ENCODE assay signal across 17 cellular contexts in the genomic region with DNA sequence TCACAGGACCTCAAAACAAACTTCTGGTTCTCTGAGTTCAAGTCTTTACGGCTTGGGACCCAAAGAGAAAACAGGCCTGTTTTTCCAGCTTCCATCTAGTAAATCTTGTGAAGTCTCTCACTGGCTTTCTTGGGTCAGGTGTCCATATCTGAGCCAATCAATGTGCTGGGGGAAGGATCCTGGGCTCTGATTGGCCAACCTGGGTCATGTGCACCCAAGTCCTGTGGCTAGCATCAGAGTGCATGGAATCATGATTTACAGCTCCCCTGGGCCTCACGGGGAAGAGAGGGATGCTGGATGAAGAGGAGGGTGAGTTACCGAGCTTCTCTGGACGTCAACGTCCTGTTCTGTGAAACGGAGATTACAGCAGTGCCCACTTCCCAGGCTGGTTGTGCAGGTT. TPM values are rescaled to one million over a fixed set of nuclear protein-coding genes. Genes with fewer than 3 reads are reported as not detected.
DNase-seq lines count a peak whose midpoint lies in the region; TF ChIP-seq lines count a peak whose summit lies in the region.
"Had no signal": no experiment of that assay in that cellular context is flagged by ENCODE, and none has a peak within 500 bp of the region (broad histone marks: within the 10 kb centered on the region; RNA-seq: fewer than 3 reads in every experiment).

No MANE protein-coding gene starts in this region.

- H3K4me1 Mint-ChIP-seq in endodermal cell, result peaks cover 4% of the 10 kb centered on the region

- no peak for TF ChIP-seq CTCF in endodermal cell (conservative IDR thresholded peaks at IDR 0.05)

- H3K4me3 Mint-ChIP-seq in endodermal cell, result no peak overlapping the region
- H3K4me3 Mint-ChIP-seq: immature natural killer cell had no signal

- 92% methylated on average over 6 of the region's 6 CpGs for WGBS in endodermal cell (ENCODE audit: insufficient coverage in 1 of 2, insufficient read length in 1 of 2), 2 experiments

- H3K27ac Mint-ChIP-seq in endodermal cell, result no peak overlapping the region
- H3K27ac Mint-ChIP-seq: immature natural killer cell had no signal

- H3K36me3 ChIP-seq in endodermal cell (ENCODE audit: control insufficient read depth, insufficient read depth, low read length), result no peaks in the 10 kb centered on the region
- H3K36me3 ChIP-seq: WERI-Rb-1 had no signal

- no peaks in the 10 kb centered on the region for H3K4me1 ChIP-seq in endodermal cell (ENCODE audit: control insufficient read depth, insufficient read depth, low read length)
- H3K4me1 ChIP-seq: psoas muscle had no signal

- no peak overlapping the region for H3K9ac ChIP-seq in endodermal cell (ENCODE audit: extremely low read depth, low read length, poor library complexity, severe bottlenecking)

- no peaks in the 10 kb centered on the region for H3K9me3 Mint-ChIP-seq in endodermal cell
- H3K9me3 Mint-ChIP-seq: immature natural killer cell had no signal

- no peaks in the 10 kb centered on the region for H3K9me3 ChIP-seq in endodermal cell (ENCODE audit: control insufficient read depth, low read length)
- H3K9me3 ChIP-seq: psoas muscle had no signal

- no peak overlapping the region for H3K4me3 ChIP-seq in endodermal cell (ENCODE audit: low read length)
- H3K4me3 ChIP-seq: psoas muscle had no signal

- DNase-seq in A172 (ENCODE audit: low spot score), result peak; percentile 46
- peak; percentile 27 for DNase-seq in ELR (ENCODE audit: low read depth)
- DNase-seq in OCI-M1 (lab: John Stamatoyannopoulos, UW), result peak; percentile 31
- DNase-seq in endodermal cell, result peak; percentile 70
- DNase-seq in Kasumi-1 (lab: John Stamatoyannopoulos, UW), result no peak
- no peak for DNase-seq in middle frontal gyrus (ENCODE audit: extremely low spot score, low spot score)
- no peak for DNase-seq in DMS153 (lab: John Stamatoyannopoulos, UW)
- no peak for DNase-seq in activated CD4-positive, alpha-beta T cell treated with anti-CD3 and anti-CD28 coated beads for 1 hour
- DNase-seq: cortex of kidney; GF-D8; immature natural killer cell; psoas muscle; SHP77; stimulated activated CD4-positive, alpha-beta T cell treated with anti-CD3 and anti-CD28 coated beads, Interleukin-4, amount 100 ng/mL, for 24 hours; stimulated activated naive CD4-positive, alpha-beta T cell treated with Interleukin-2 at 50 U/mL for 16 hours; WERI-Rb-1 had no signal

- no peak overlapping the region for H3K27ac ChIP-seq in endodermal cell (ENCODE audit: low read depth, low read length)
- H3K27ac ChIP-seq: psoas muscle, WERI-Rb-1 had no signal

- peaks cover 50% of the 10 kb centered on the region for H3K27me3 Mint-ChIP-seq in endodermal cell (ENCODE audit: insufficient read depth)

- H3K36me3 Mint-ChIP-seq in endodermal cell (ENCODE audit: low read depth), result no peaks in the 10 kb centered on the region
- H3K36me3 Mint-ChIP-seq: immature natural killer cell had no signal

- peaks cover 9% of the 10 kb centered on the region for H3K27me3 ChIP-seq in endodermal cell (ENCODE audit: control insufficient read depth, insufficient read depth, low read length, poor library complexity, severe bottlenecking)

RNA-seq across cellular contexts. Expression of gene CXCL14, which starts 19.4 kb away (rescaled TPM):
- not detected in 2 replicates for total RNA-seq in A172 (2014; rRNA removed; shearing (Covaris generic))
- under 1 TPM; 0.20 to 0.44 TPM for total RNA-seq in endodermal cell
- 5.7 TPM for polyA plus RNA-seq in endodermal cell (2013, experiment 1 of 2)
- 7.0 TPM for polyA plus RNA-seq in endodermal cell (2013, experiment 2 of 2)
- polyA plus RNA-seq: immature natural killer cell had no signal

RNA-seq across cellular contexts. Expression of gene NEUROG1, which starts 23.6 kb away (rescaled TPM):
- total RNA-seq in A172 (2014; rRNA removed; shearing (Covaris generic)), result not detected in 2 replicates
- total RNA-seq in endodermal cell, result not detected
- 10.2 TPM for polyA plus RNA-seq in endodermal cell (2013, experiment 1 of 2)
- 7.4 TPM for polyA plus RNA-seq in endodermal cell (2013, experiment 2 of 2)
- total RNA-seq: psoas muscle had no signal
- polyA plus RNA-seq: BJ, immature natural killer cell, psoas muscle had no signal

Comparison
In these comparisons a context has a peak if more than half of its experiments do, and no peak if none do; other contexts are left out.
1. DNase-seq: peak in A172 (single experiment), ELR (single experiment), OCI-M1 (single experiment) and endodermal cell (single experiment); none in Kasumi-1 (0 of 2), middle frontal gyrus (single experiment), DMS153 (single experiment) and activated CD4-positive, alpha-beta T cell treated with anti-CD3 and anti-CD28 coated beads for 1 hour (single experiment).